In the genomic region with DNA sequence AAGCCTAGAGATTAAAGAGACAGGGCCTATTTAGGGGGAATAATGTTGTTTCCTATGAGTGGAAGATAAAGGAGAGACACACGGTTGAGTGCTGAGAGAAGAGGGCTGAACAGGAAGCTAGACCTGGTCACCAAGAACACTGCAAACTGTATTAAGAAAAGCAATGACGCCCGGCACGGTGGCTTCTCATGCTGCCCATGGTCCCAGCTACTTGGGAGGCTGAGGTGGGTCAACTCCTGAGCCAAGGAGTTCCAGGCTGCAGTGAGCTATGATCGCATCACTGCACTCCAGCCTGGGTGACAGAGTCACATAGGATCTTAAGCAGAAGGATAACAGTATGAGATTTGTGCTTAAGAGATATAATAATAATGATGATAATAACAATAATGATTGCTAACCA, we compare ENCODE assay signal across 17 cellular contexts. TPM values are rescaled to one million over a fixed set of nuclear protein-coding genes. Genes with fewer than 3 reads are reported as not detected.
DNase-seq lines count a peak whose midpoint lies in the region; ATAC-seq and TF ChIP-seq lines count a peak whose summit lies in the region.
"Had no signal": no experiment of that assay in that cellular context is flagged by ENCODE, and none has a peak within 500 bp of the region (broad histone marks: within the 10 kb centered on the region; RNA-seq: fewer than 3 reads in every experiment).

No MANE protein-coding gene starts in this region.

- H3K27me3 ChIP-seq in left lung: no peaks in the 10 kb centered on the region
- H3K27me3 ChIP-seq in thyroid gland: no peaks in the 10 kb centered on the region
- H3K27me3 ChIP-seq: BLaER1 treated with 17β-estradiol and CSF1 and Interleukin-3, amounts not matched to agents 10 nM and 100 nM had no signal

- DNase-seq in DMS53 treated with DMSO at 0.1 percent for 48 hours (lab: John Stamatoyannopoulos, UW; ENCODE audit: unreplicated experiment) (peak; percentile 64), left lung (no peak), thyroid gland (peak; percentile 67 to 79), dermis blood vessel endothelial cell (no peak), NCI-H2227 (lab: John Stamatoyannopoulos, UW; ENCODE audit: unreplicated experiment) (no peak), NCI-H2107 (lab: John Stamatoyannopoulos, UW) (no peak)
- DNase-seq: ACHN; Calu3; CD4-positive, CD25-positive, alpha-beta regulatory T cell; DMS 273 treated with DMSO at 0.1 percent for 48 hours; DMS79 treated with DMSO at 0.1 percent for 48 hours; EL; H7; IMR-90; KBM-7 had no signal

- 15 to 30% methylated on average over 5 of the region's 5 CpGs for WGBS in thyroid gland, 2 donors

- intact Hi-C loops in left lung (cut with DNase I) (no loop called here), thyroid gland (cut with DNase I) (no loop called here)

- TF ChIP-seq CTCF in VCaP (conservative IDR thresholded peaks at IDR 0.05) (no peak), left lung (IDR thresholded peaks at IDR 0.05) (no peak), thyroid gland (IDR thresholded peaks at IDR 0.05) (no peak)

- no peak overlapping the region for H3K4me3 ChIP-seq in left lung
- H3K4me3 ChIP-seq in thyroid gland (replicated peaks in 1 of 3): no peak overlapping the region
- H3K4me3 ChIP-seq: BLaER1 treated with 17β-estradiol and CSF1 and Interleukin-3, amounts not matched to agents 10 nM and 100 nM had no signal

- ATAC-seq in left lung: peak; percentile 25

- H3K4me1 ChIP-seq in left lung (no peaks in the 10 kb centered on the region), thyroid gland (peaks cover 5 to 27% of the 10 kb centered on the region in 2 donors)

- peak overlapping the region; percentile 23 for H3K27ac ChIP-seq in VCaP
- H3K27ac ChIP-seq in left lung: no peak overlapping the region
- H3K27ac ChIP-seq in thyroid gland: peak overlapping the region in 2 of 3 donors; percentile 60 to 88
- H3K27ac ChIP-seq: BLaER1 treated with 17β-estradiol and CSF1 and Interleukin-3, amounts not matched to agents 10 nM and 100 nM had no signal

- no peak for TF ChIP-seq POLR2A in thyroid gland (IDR thresholded peaks at IDR 0.05)

- H3K9me3 ChIP-seq in left lung (no peaks in the 10 kb centered on the region), thyroid gland (no peaks in the 10 kb centered on the region)

- no peaks in the 10 kb centered on the region for H3K36me3 ChIP-seq in left lung
- H3K36me3 ChIP-seq in thyroid gland: no peaks in the 10 kb centered on the region
- H3K36me3 ChIP-seq: BLaER1 treated with 17β-estradiol and CSF1 and Interleukin-3, amounts not matched to agents 10 nM and 100 nM had no signal

RNA-seq across cellular contexts. Expression of a gene that starts 19.7 kb away (rescaled TPM):
- total RNA-seq in left lung (10 to 100 TPM; 19.4 to 21.6 TPM), thyroid gland (10 to 100 TPM; 18.7 to 23.9 (median 20.1) TPM), dermis blood vessel endothelial cell (8.4 and 9.9 TPM in 2 replicates)

Comparison
In these comparisons a context has a peak if more than half of its experiments do, and no peak if none do; other contexts are left out.
1. DNase-seq: peak in DMS53 treated with DMSO at 0.1 percent for 48 hours (single experiment) and thyroid gland (2 of 2); none in left lung (0 of 2), dermis blood vessel endothelial cell (single experiment), NCI-H2227 (single experiment) and NCI-H2107 (single experiment).
2. H3K27ac ChIP-seq: peak in VCaP (single experiment) and thyroid gland (2 of 3); none in left lung (0 of 2).